Comparison of ENCODE assay signal across 10 cellular contexts in genomic region chr19:38062959-38063786, GRCh38.
DNase-seq lines count a peak whose midpoint lies in the region; ATAC-seq and TF ChIP-seq lines count a peak whose summit lies in the region.
"Had no signal": no experiment of that assay in that cellular context is flagged by ENCODE, and none has a peak within 500 bp of the region (broad histone marks: within the 10 kb centered on the region; RNA-seq: fewer than 3 reads in every experiment).

No MANE protein-coding gene starts in this region.

- DNase-seq in GM13976 (ENCODE audit: low spot score) (peak; percentile 16), NCI-H2227 (lab: John Stamatoyannopoulos, UW; ENCODE audit: unreplicated experiment) (peak; percentile 99), dorsolateral prefrontal cortex (peak in 2 of 10 donors; percentile 14 to 43), retina (peak; percentile 72), cerebellar nuclear complex (lab: John Stamatoyannopoulos, UW) (no peak), SKM-1 treated with dmso at 0.1 percent for 144 hours (lab: John Stamatoyannopoulos, UW; ENCODE audit: unreplicated experiment) (no peak)
- DNase-seq: NCI-H1436; stimulated activated CD4-positive, alpha-beta T cell treated with anti-CD3 and anti-CD28 coated beads, Interleukin-1b, Interleukin-23, amount 100 ng/mL, for 48 hours had no signal

- in situ Hi-C loops in GM13976 (cut with MboI; ENCODE audit: low sequenced_read_pairs, unreplicated experiment) = no loop called here

- H3K27me3 ChIP-seq in dorsolateral prefrontal cortex = no peaks in the 10 kb centered on the region

- no peak for TF ChIP-seq POLR2A in GM18505 (IDR thresholded peaks at IDR 0.05; ENCODE audit: borderline replicate concordance, extremely low read depth, insufficient read depth, insufficient read length)

- peak overlapping the region in 54 of 59 donors; percentile 10 to 85 (median 62) for H3K27ac ChIP-seq in dorsolateral prefrontal cortex

- no peak for ATAC-seq in GM18505 (IDR thresholded peaks at IDR 0.05; ENCODE audit: unreplicated experiment)
- ATAC-seq in GM21526 (IDR thresholded peaks at IDR 0.05; ENCODE audit: low FRiP score, unreplicated experiment) = no peak

- intact Hi-C loops in dorsolateral prefrontal cortex (cut with DNase I) = no loop called here

- TF ChIP-seq CTCF in GM13976 (IDR thresholded peaks at IDR 0.05; ENCODE audit: borderline replicate concordance, control extremely low read depth, extremely low read depth, insufficient read depth, missing control alignments) = no peak
- TF ChIP-seq CTCF in dorsolateral prefrontal cortex (IDR thresholded peaks at IDR 0.05 in 54 of 56, conservative IDR thresholded peaks at IDR 0.05 in 2 of 56; ENCODE audit: low read depth in 1 of 56, partially characterized antibody in 56 of 56) = no peak

- H3K4me3 ChIP-seq in dorsolateral prefrontal cortex = no peak overlapping the region

Comparison
In these comparisons a context has a peak if more than half of its experiments do, and no peak if none do; other contexts are left out.
1. DNase-seq: peak in GM13976 (single experiment), NCI-H2227 (single experiment) and retina (single experiment); none in cerebellar nuclear complex (0 of 2) and SKM-1 treated with dmso at 0.1 percent for 144 hours (single experiment).